16 cellular contexts compared by ENCODE assay signal in the genomic region with DNA sequence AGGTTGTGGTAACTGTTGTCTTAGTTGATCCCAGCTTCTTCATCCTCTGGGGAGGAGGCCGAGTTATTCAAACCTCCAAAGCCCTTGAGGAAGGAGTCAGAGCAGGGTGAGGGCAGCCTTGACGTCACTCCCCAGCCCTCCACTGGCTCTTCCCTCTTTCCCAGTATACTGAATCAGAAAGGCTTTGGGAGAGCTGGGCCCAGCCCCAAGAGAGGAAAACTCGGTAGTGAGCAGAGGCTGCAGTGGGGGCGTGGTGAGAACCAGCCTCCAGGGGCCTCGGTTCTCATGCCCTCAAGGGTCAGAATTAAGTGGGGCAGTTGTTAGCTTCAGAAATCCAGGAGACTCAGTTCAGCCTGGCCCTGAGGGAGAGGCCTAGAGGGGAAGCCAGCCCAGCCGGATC. TPM values are rescaled to one million over a fixed set of nuclear protein-coding genes. Genes with fewer than 3 reads are reported as not detected.
DNase-seq lines count a peak whose midpoint lies in the region; ATAC-seq and TF ChIP-seq lines count a peak whose summit lies in the region.
"Had no signal": no experiment of that assay in that cellular context is flagged by ENCODE, and none has a peak within 500 bp of the region (broad histone marks: within the 10 kb centered on the region; RNA-seq: fewer than 3 reads in every experiment).

No MANE protein-coding gene starts in this region.

- peak overlapping the region; percentile 92 for H3K4me2 ChIP-seq in BLaER1

- H3K27me3 ChIP-seq in BLaER1 (no peaks in the 10 kb centered on the region), gastrocnemius medialis (peaks cover 0 to 7% (median 2%) of the 10 kb centered on the region in 3 donors)
- H3K27me3 ChIP-seq: Peyer's patch had no signal

- no peak for TF ChIP-seq POLR2A in gastrocnemius medialis (IDR thresholded peaks at IDR 0.05)

- H3K4me3 ChIP-seq in BLaER1 (no peak overlapping the region), gastrocnemius medialis (no peak overlapping the region)
- H3K4me3 ChIP-seq: HAP-1, Peyer's patch had no signal

- H3K9ac ChIP-seq in BLaER1: 0 out of 2 replicates have a peak overlapping the region, but pooled peaks have one; percentile 12

- H3K4me1 ChIP-seq in BLaER1: peaks cover 72% of the 10 kb centered on the region
- peaks cover 6 to 11% of the 10 kb centered on the region in 2 donors for H3K4me1 ChIP-seq in gastrocnemius medialis
- H3K4me1 ChIP-seq: HAP-1 had no signal

- in situ Hi-C loops in gastrocnemius medialis (cut with MboI; ENCODE audit: low sequenced_read_pairs in 4 of 4): no loop called here

- TF ChIP-seq CTCF in gastrocnemius medialis (IDR thresholded peaks at IDR 0.05 in 4 of 5, conservative IDR thresholded peaks at IDR 0.05 in 1 of 5): no peak

- peak; percentile 63 for DNase-seq in left ventricle myocardium superior
- peak; percentile 16 to 31 for DNase-seq in gastrocnemius medialis
- no peak for DNase-seq in stimulated activated CD8-positive, alpha-beta memory T cell treated with anti-CD3 and anti-CD28 coated beads, Interleukin-4, amount 100 ng/mL, for 48 hours
- no peak for DNase-seq in activated CD4-positive, alpha-beta T cell treated with anti-CD3 and anti-CD28 coated beads for 48 hours
- no peak for DNase-seq in NCI-H187 treated with DMSO at 0.1 percent for 48 hours (lab: John Stamatoyannopoulos, UW)
- DNase-seq: CD4-positive, CD25-positive, alpha-beta regulatory T cell; DMS53; Kasumi-1; NCI-H1930; NCI-H2171 treated with DMSO at 0.1 percent for 48 hours; NCI-H510A; Peyer's patch had no signal

- ATAC-seq in left ventricle myocardium superior (peak; percentile 62), gastrocnemius medialis (peak; percentile 34 to 51), GM18511 (IDR thresholded peaks at IDR 0.05; ENCODE audit: unreplicated experiment) (no peak)

- 0 out of 2 replicates have a peak, but pooled peaks cover 3% of the 10 kb centered on the region for H4K20me1 ChIP-seq in BLaER1

- H3K27ac ChIP-seq in BLaER1 (peak overlapping the region; percentile 1; the same call in 1 of the 2 replicates), cingulate gyrus (ENCODE audit: low read depth, low read length) (peak overlapping the region; percentile 83), gastrocnemius medialis (peak overlapping the region in 3 of 4 donors; percentile 57 to 64 (median 62))

- intact Hi-C loops in left ventricle myocardium superior (cut with micrococcal nuclease) (no loop called here), gastrocnemius medialis (cut with DNase I; ENCODE audit: low total_unique reads) (loop anchor here (5.0 kb wide), 1 partner anchor 46 kb away; no protein-coding TSS in a partner anchor)

- H3K9me3 ChIP-seq in BLaER1 (no peaks in the 10 kb centered on the region), gastrocnemius medialis (no peaks in the 10 kb centered on the region)
- H3K9me3 ChIP-seq: HAP-1, Peyer's patch had no signal

- H3K36me3 ChIP-seq in BLaER1 (no peaks in the 10 kb centered on the region), gastrocnemius medialis (peaks cover 0 to 10% of the 10 kb centered on the region in 2 donors)
- H3K36me3 ChIP-seq: HAP-1, Peyer's patch had no signal

RNA-seq across cellular contexts. Expression of gene GJA4, which starts 1.8 kb away (rescaled TPM):
- 19.1 TPM for total RNA-seq in left ventricle myocardium superior
- total RNA-seq in gastrocnemius medialis: 10 to 100 TPM; 14.4 to 41.4 (median 27.7) TPM
- total RNA-seq: CD4-positive, CD25-positive, alpha-beta regulatory T cell had no signal

RNA-seq across cellular contexts. Expression of gene GJB3, which starts 10.0 kb away (rescaled TPM):
- not detected for total RNA-seq in left ventricle myocardium superior
- not detected for total RNA-seq in gastrocnemius medialis
- total RNA-seq: CD4-positive, CD25-positive, alpha-beta regulatory T cell had no signal

RNA-seq across cellular contexts. Expression of gene GJB4, which starts 31.4 kb away (rescaled TPM):
- total RNA-seq in left ventricle myocardium superior (not detected), gastrocnemius medialis (not detected)
- total RNA-seq: CD4-positive, CD25-positive, alpha-beta regulatory T cell; Peyer's patch had no signal

RNA-seq across cellular contexts. Expression of gene GJB5, which starts 36.1 kb away (rescaled TPM):
- total RNA-seq in left ventricle myocardium superior (not detected), gastrocnemius medialis (not detected)
- total RNA-seq: CD4-positive, CD25-positive, alpha-beta regulatory T cell; Peyer's patch had no signal

Comparison
In these comparisons a context has a peak if more than half of its experiments do, and no peak if none do; other contexts are left out.
1. H3K27ac ChIP-seq: peak in every context shown above with its lines; median percentile 83 in cingulate gyrus; 62 in gastrocnemius medialis; 1 in BLaER1.
2. DNase-seq: peak in left ventricle myocardium superior (single experiment) and gastrocnemius medialis (2 of 2); none in stimulated activated CD8-positive, alpha-beta memory T cell treated with anti-CD3 and anti-CD28 coated beads, Interleukin-4, amount 100 ng/mL, for 48 hours (single experiment), activated CD4-positive, alpha-beta T cell treated with anti-CD3 and anti-CD28 coated beads for 48 hours (single experiment) and NCI-H187 treated with DMSO at 0.1 percent for 48 hours (single experiment).